17 cellular contexts compared by ENCODE assay signal in the genomic region with DNA sequence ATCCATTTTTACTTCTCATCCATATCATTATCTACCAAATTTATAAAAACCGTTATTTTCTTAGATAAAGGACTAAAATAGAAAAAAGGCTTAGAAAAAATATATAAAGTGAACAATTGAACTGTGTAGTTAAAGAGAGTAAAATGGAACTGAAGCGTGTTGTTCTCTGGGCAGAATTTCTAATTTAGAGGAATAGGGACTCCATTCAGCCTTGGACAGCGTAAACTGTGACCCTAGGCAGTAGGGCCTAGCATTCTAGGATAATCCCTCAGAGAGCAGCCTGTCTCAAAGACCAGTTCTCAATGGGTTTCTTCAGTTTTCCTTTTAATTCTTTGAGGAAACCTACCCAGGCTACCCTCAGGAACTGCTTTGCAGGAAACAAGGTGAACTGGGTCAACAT.
"Had no signal": no experiment of that assay in that cellular context is flagged by ENCODE, and none has a peak within 500 bp of the region (broad histone marks: within the 10 kb centered on the region; RNA-seq: fewer than 3 reads in every experiment).

No MANE protein-coding gene starts in this region.

- H3K27ac ChIP-seq: colonic mucosa, epithelial cell of prostate, neutrophil, right lobe of liver, testis had no signal

- H3K4me3 Mint-ChIP-seq: activated CD4-positive, alpha-beta memory T cell treated with anti-CD3 and anti-CD28 coated beads for 36 hours; activated naive CD8-positive, alpha-beta T cell; immature natural killer cell; memory B cell; naive B cell had no signal

- H3K9me3 ChIP-seq: colonic mucosa, neutrophil, right lobe of liver, testis had no signal

- H3K27ac Mint-ChIP-seq: activated CD4-positive, alpha-beta memory T cell treated with anti-CD3 and anti-CD28 coated beads for 36 hours; activated naive CD8-positive, alpha-beta T cell; immature natural killer cell; memory B cell; naive B cell had no signal

- ATAC-seq: left cardiac atrium, right lobe of liver had no signal

- H3K27me3 Mint-ChIP-seq: activated CD4-positive, alpha-beta memory T cell treated with anti-CD3 and anti-CD28 coated beads for 36 hours had no signal

- H3K36me3 ChIP-seq: colonic mucosa, neutrophil, right lobe of liver had no signal

- H3K4me1 ChIP-seq: colonic mucosa had no signal

- H3K4me1 Mint-ChIP-seq: immature natural killer cell, memory B cell, naive B cell had no signal

- H3K27me3 ChIP-seq: colonic mucosa, neutrophil, right lobe of liver, testis had no signal

- H3K36me3 Mint-ChIP-seq: activated CD4-positive, alpha-beta memory T cell treated with anti-CD3 and anti-CD28 coated beads for 36 hours; activated naive CD8-positive, alpha-beta T cell; immature natural killer cell; memory B cell; naive B cell had no signal

- H3K9me3 Mint-ChIP-seq: immature natural killer cell, memory B cell, naive B cell had no signal

- H3K4me3 ChIP-seq: colonic mucosa, right lobe of liver, testis had no signal

- DNase-seq: activated CD4-positive, alpha-beta memory T cell treated with anti-CD3 and anti-CD28 coated beads for 36 hours; activated gamma-delta T cell; activated T-cell treated with anti-CD3 and anti-CD28 coated beads, Interleukin-2, amount 50 U/mL, for 48 hours; amygdala; colonic mucosa; effector CD8-positive, alpha-beta T cell; immature natural killer cell; left cardiac atrium; naive B cell; right lobe of liver; stimulated activated naive CD4-positive, alpha-beta T cell; T1000; testis had no signal
